Comparison of ENCODE assay signal across 14 cellular contexts in the genomic region with DNA sequence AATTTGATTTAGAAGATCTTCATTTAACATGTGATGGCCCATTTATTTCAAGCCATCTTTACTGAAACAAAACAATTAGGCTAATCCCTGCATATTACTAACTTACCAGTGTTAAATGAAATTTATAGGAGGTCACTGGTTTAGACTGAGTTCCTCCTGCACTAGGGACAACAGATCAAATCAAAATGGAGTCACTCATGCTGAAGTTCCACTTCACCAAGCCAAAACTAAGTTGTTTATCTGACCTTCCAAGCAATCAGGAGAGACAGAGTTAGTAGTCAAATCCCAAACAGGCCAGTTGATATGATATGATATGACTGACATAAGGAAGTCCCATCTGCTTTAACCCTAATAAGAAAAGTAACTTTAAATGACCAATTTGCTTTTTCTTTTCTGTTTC.
"Had no signal": no experiment of that assay in that cellular context is flagged by ENCODE, and none has a peak within 500 bp of the region (broad histone marks: within the 10 kb centered on the region; RNA-seq: fewer than 3 reads in every experiment).

No MANE protein-coding gene starts in this region.

- H3K4me3 ChIP-seq: ascending aorta, esophagus muscularis mucosa, lung, right atrium auricular region, smooth muscle cell had no signal

- DNase-seq: activated CD4-positive, alpha-beta T cell treated with anti-CD3 and anti-CD28 coated beads, Interleukin-2, amount 10 ng/mL, durations not matched to agents 7 days and 5 days; activated effector memory CD4-positive, alpha-beta T cell treated with Interleukin-2 at 50 U/mL for 16 hours; foreskin fibroblast; glutamatergic neuron; left cardiac atrium; midbrain; trophoblast cell; WERI-Rb-1 had no signal

- H3K9me3 Mint-ChIP-seq: activated CD4-positive, alpha-beta T cell treated with anti-CD3 and anti-CD28 coated beads, Interleukin-2, amount 10 ng/mL, durations not matched to agents 7 days and 5 days had no signal

- ATAC-seq: left cardiac atrium had no signal

- FAIRE-seq: bronchial epithelial cell had no signal

- H3K27me3 Mint-ChIP-seq: activated CD4-positive, alpha-beta T cell treated with anti-CD3 and anti-CD28 coated beads, Interleukin-2, amount 10 ng/mL, durations not matched to agents 7 days and 5 days had no signal

- H3K27me3 ChIP-seq: ascending aorta, esophagus muscularis mucosa, right atrium auricular region had no signal

- H3K27ac Mint-ChIP-seq: activated CD4-positive, alpha-beta T cell treated with anti-CD3 and anti-CD28 coated beads, Interleukin-2, amount 10 ng/mL, durations not matched to agents 7 days and 5 days had no signal

- H3K4me3 Mint-ChIP-seq: activated CD4-positive, alpha-beta T cell treated with anti-CD3 and anti-CD28 coated beads, Interleukin-2, amount 10 ng/mL, durations not matched to agents 7 days and 5 days had no signal

- H3K9me3 ChIP-seq: ascending aorta, esophagus muscularis mucosa, right atrium auricular region had no signal

- H3K36me3 ChIP-seq: ascending aorta, esophagus muscularis mucosa, right atrium auricular region, WERI-Rb-1 had no signal

- H3K4me2 ChIP-seq: smooth muscle cell had no signal

- H3K27ac ChIP-seq: esophagus muscularis mucosa, right atrium auricular region, WERI-Rb-1 had no signal
